Comparison of ENCODE assay signal across 2 cellular contexts in the genomic region with DNA sequence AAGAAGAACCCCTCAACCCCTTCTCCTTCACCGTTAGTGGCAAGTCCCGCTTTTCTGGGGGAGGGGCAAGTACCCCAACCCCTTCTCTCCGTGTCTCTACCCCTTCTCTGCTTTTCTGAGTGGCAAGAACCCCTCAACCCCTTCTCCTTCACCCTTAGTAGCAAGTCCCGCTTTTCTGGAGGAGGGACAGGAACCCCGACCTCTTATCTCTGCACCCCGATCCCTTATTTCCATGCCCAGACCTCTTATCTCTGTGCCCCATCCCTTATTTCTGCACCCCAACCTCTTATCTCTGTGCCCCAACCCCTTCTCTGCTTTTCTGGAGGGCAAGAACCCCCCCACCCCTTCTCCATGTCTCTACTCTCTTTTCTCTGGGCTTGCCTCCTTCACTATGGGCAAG. TPM values are rescaled to one million over a fixed set of nuclear protein-coding genes. Genes with fewer than 3 reads are reported as not detected.
"Had no signal": no experiment of that assay in that cellular context is flagged by ENCODE, and none has a peak within 500 bp of the region (broad histone marks: within the 10 kb centered on the region; RNA-seq: fewer than 3 reads in every experiment).

No MANE protein-coding gene starts in this region.

RNA-seq across cellular contexts. Expression of a gene that starts 22.8 kb away (rescaled TPM):
- total RNA-seq: G401, GM12878 had no signal

RNA-seq across cellular contexts. Expression of a gene that starts 38.5 kb away (rescaled TPM):
- total RNA-seq: G401, GM12878 had no signal
- polyA plus RNA-seq: GM12878 had no signal
